Comparison of ENCODE assay signal across 22 cellular contexts in genomic region chr11:118042791-118043190, GRCh38. TPM values are rescaled to one million over a fixed set of nuclear protein-coding genes. Genes with fewer than 3 reads are reported as not detected.
DNase-seq lines count a peak whose midpoint lies in the region; ATAC-seq lines count a peak whose summit lies in the region.
"Had no signal": no experiment of that assay in that cellular context is flagged by ENCODE, and none has a peak within 500 bp of the region (broad histone marks: within the 10 kb centered on the region; RNA-seq: fewer than 3 reads in every experiment).

No MANE protein-coding gene starts in this region.

- H3K27me3 ChIP-seq in CD4-positive, CD25-positive, alpha-beta regulatory T cell (ENCODE audit: control insufficient read depth, insufficient read depth, low read length): no peaks in the 10 kb centered on the region
- H3K27me3 ChIP-seq in CD4-positive, alpha-beta memory T cell (ENCODE audit: insufficient read depth, low read length): no peaks in the 10 kb centered on the region
- no peaks in the 10 kb centered on the region for H3K27me3 ChIP-seq in effector memory CD4-positive, alpha-beta T cell (replicated peaks; ENCODE audit: control insufficient read depth, insufficient read depth, low read length, poor library complexity, severe bottlenecking)
- H3K27me3 ChIP-seq: gastrocnemius medialis had no signal

- no peaks in the 10 kb centered on the region for H3K27me3 Mint-ChIP-seq in CD4-positive, CD25-positive, alpha-beta regulatory T cell
- no peaks in the 10 kb centered on the region for H3K27me3 Mint-ChIP-seq in CD4-positive, alpha-beta memory T cell
- no peaks in the 10 kb centered on the region for H3K27me3 Mint-ChIP-seq in activated CD4-positive, alpha-beta memory T cell treated with anti-CD3 and anti-CD28 coated beads for 36 hours
- H3K27me3 Mint-ChIP-seq: IgD-negative memory B cell had no signal

- H3K9me3 ChIP-seq in CD4-positive, CD25-positive, alpha-beta regulatory T cell (ENCODE audit: control insufficient read depth in 2 of 2, low read length in 2 of 2): no peaks in the 10 kb centered on the region
- H3K9me3 ChIP-seq in CD4-positive, alpha-beta memory T cell (ENCODE audit: control insufficient read depth in 1 of 2, low read length in 2 of 2): no peaks in the 10 kb centered on the region
- H3K9me3 ChIP-seq in effector memory CD4-positive, alpha-beta T cell (ENCODE audit: control insufficient read depth, low read length): no peaks in the 10 kb centered on the region
- H3K9me3 ChIP-seq: gastrocnemius medialis, mucosa of descending colon, psoas muscle, thoracic aorta had no signal

- H3K4me3 Mint-ChIP-seq in CD4-positive, CD25-positive, alpha-beta regulatory T cell: peak overlapping the region; percentile 39 to 78 (median 55)
- peak overlapping the region in 7 of 8 donors; percentile 10 to 68 (median 60) for H3K4me3 Mint-ChIP-seq in CD4-positive, alpha-beta memory T cell
- H3K4me3 Mint-ChIP-seq in activated CD4-positive, alpha-beta memory T cell treated with anti-CD3 and anti-CD28 coated beads for 36 hours: peak overlapping the region; percentile 11
- H3K4me3 Mint-ChIP-seq: IgD-negative memory B cell had no signal

- H3K4me1 Mint-ChIP-seq in CD4-positive, CD25-positive, alpha-beta regulatory T cell: peaks cover 43 to 90% (median 69%) of the 10 kb centered on the region in 4 donors
- peaks cover 52 to 87% (median 70%) of the 10 kb centered on the region in 4 donors for H3K4me1 Mint-ChIP-seq in CD4-positive, alpha-beta memory T cell
- H3K4me1 Mint-ChIP-seq in activated CD4-positive, alpha-beta memory T cell treated with anti-CD3 and anti-CD28 coated beads for 36 hours (ENCODE audit: low read depth): peaks cover 74% of the 10 kb centered on the region

- peak overlapping the region; percentile 67 to 82 (median 82) for H3K27ac Mint-ChIP-seq in CD4-positive, CD25-positive, alpha-beta regulatory T cell
- peak overlapping the region; percentile 88 to 99 (median 90) for H3K27ac Mint-ChIP-seq in CD4-positive, alpha-beta memory T cell
- H3K27ac Mint-ChIP-seq in activated CD4-positive, alpha-beta memory T cell treated with anti-CD3 and anti-CD28 coated beads for 36 hours: peak overlapping the region; percentile 74

- CTCF ChIA-PET in CD4-positive, alpha-beta memory T cell (lab: Charles Lee; ENCODE audit: partially characterized antibody): interaction anchor here (0.9 to 8.0 kb wide), 5 partner anchors 9 to 228 kb away, joined by 3 to 56 read pairs (median 21); no protein-coding TSS in a partner anchor
- CTCF ChIA-PET in activated CD4-positive, alpha-beta memory T cell treated with anti-CD3 and anti-CD28 coated beads for 36 hours (lab: Charles Lee): interaction anchor here (1.3 to 3.1 kb wide), 2 partner anchors 10 to 96 kb away, joined by 10 to 12 read pairs; no protein-coding TSS in a partner anchor

- peak in 1 of 3 donors; percentile 44 for DNase-seq in CD4-positive, CD25-positive, alpha-beta regulatory T cell
- no peak for DNase-seq in CD4-positive, alpha-beta memory T cell
- no peak for DNase-seq in activated CD4-positive, alpha-beta memory T cell treated with anti-CD3 and anti-CD28 coated beads for 36 hours
- DNase-seq in effector memory CD4-positive, alpha-beta T cell: no peak
- no peak for DNase-seq in DMS53 treated with DMSO at 0.1 percent for 48 hours (lab: John Stamatoyannopoulos, UW; ENCODE audit: unreplicated experiment)
- DNase-seq: activated CD8-positive, alpha-beta memory T cell treated with anti-CD3 and anti-CD28 coated beads, Interleukin-2, amount 50 U/mL, for 4 hours; DMS79 treated with DMSO at 0.1 percent for 48 hours; gastrocnemius medialis; hippocampal formation; left ventricle myocardium superior; mucosa of descending colon; NCI-H2171; NCI-H524 treated with DMSO at 0.1 percent for 48 hours; psoas muscle had no signal

- H3K27ac ChIP-seq in CD4-positive, CD25-positive, alpha-beta regulatory T cell (ENCODE audit: insufficient read depth, low read length, poor library complexity, severe bottlenecking): peak overlapping the region; percentile 54
- H3K27ac ChIP-seq in CD4-positive, alpha-beta memory T cell (ENCODE audit: low read depth, low read length): no peak overlapping the region
- H3K27ac ChIP-seq in effector memory CD4-positive, alpha-beta T cell (ENCODE audit: insufficient read depth, low read length, poor library complexity, severe bottlenecking): peak overlapping the region; percentile 51
- H3K27ac ChIP-seq: gastrocnemius medialis, psoas muscle, SK-N-MC, thoracic aorta had no signal

- H3K4me3 ChIP-seq in CD4-positive, CD25-positive, alpha-beta regulatory T cell (ENCODE audit: low read depth, low read length): peak overlapping the region; percentile 38
- no peak overlapping the region for H3K4me3 ChIP-seq in CD4-positive, alpha-beta memory T cell (ENCODE audit: low read length in 2 of 2)
- no peak overlapping the region for H3K4me3 ChIP-seq in effector memory CD4-positive, alpha-beta T cell (ENCODE audit: insufficient read depth, low read depth, low read length, poor library complexity, severe bottlenecking)
- H3K4me3 ChIP-seq: gastrocnemius medialis, mucosa of descending colon, psoas muscle, SK-N-MC, thoracic aorta had no signal

- POLR2A ChIA-PET in CD4-positive, alpha-beta memory T cell (lab: Charles Lee; ENCODE audit: partially characterized antibody): interaction anchor here (2.0 to 20.3 kb wide), 3 partner anchors 9 to 92 kb away, joined by 7 to 1775 read pairs (median 22); partner anchors contain the start of gene IL10RA
- POLR2A ChIA-PET in activated CD4-positive, alpha-beta memory T cell treated with anti-CD3 and anti-CD28 coated beads for 36 hours (lab: Charles Lee): interaction anchor here (1.3 to 1.6 kb wide), 2 partner anchors 28 to 40 kb away, joined by 3 to 5 read pairs; no protein-coding TSS in a partner anchor

- H3K9me3 Mint-ChIP-seq in CD4-positive, CD25-positive, alpha-beta regulatory T cell: peaks cover 0 to 1% (median 0%) of the 10 kb centered on the region in 7 donors
- H3K9me3 Mint-ChIP-seq in CD4-positive, alpha-beta memory T cell: peaks cover 0 to 2% (median 0%) of the 10 kb centered on the region in 8 donors
- H3K9me3 Mint-ChIP-seq in activated CD4-positive, alpha-beta memory T cell treated with anti-CD3 and anti-CD28 coated beads for 36 hours: no peaks in the 10 kb centered on the region
- H3K9me3 Mint-ChIP-seq: IgD-negative memory B cell had no signal

- ATAC-seq in CD4-positive, CD25-positive, alpha-beta regulatory T cell (ENCODE audit: low read depth in 2 of 2): no peak
- ATAC-seq in GM18520 (IDR thresholded peaks at IDR 0.05; ENCODE audit: unreplicated experiment): no peak
- no peak for ATAC-seq in GM21529 (IDR thresholded peaks at IDR 0.05; ENCODE audit: unreplicated experiment)
- ATAC-seq: gastrocnemius medialis, HCT116, left ventricle myocardium superior, mucosa of descending colon, psoas muscle had no signal

- no peaks in the 10 kb centered on the region for H3K36me3 Mint-ChIP-seq in CD4-positive, CD25-positive, alpha-beta regulatory T cell
- peaks cover 0 to 5% of the 10 kb centered on the region in 2 donors for H3K36me3 Mint-ChIP-seq in CD4-positive, alpha-beta memory T cell
- no peaks in the 10 kb centered on the region for H3K36me3 Mint-ChIP-seq in activated CD4-positive, alpha-beta memory T cell treated with anti-CD3 and anti-CD28 coated beads for 36 hours

- no peaks in the 10 kb centered on the region for H3K36me3 ChIP-seq in CD4-positive, CD25-positive, alpha-beta regulatory T cell (ENCODE audit: control insufficient read depth, insufficient read depth, low read length)
- no peaks in the 10 kb centered on the region for H3K36me3 ChIP-seq in CD4-positive, alpha-beta memory T cell (ENCODE audit: insufficient read depth, low read length)
- H3K36me3 ChIP-seq in effector memory CD4-positive, alpha-beta T cell (ENCODE audit: control insufficient read depth, insufficient read depth, low read length): no peaks in the 10 kb centered on the region
- H3K36me3 ChIP-seq: gastrocnemius medialis, thoracic aorta had no signal

- peaks cover 59% of the 10 kb centered on the region for H3K4me1 ChIP-seq in CD4-positive, CD25-positive, alpha-beta regulatory T cell (ENCODE audit: control insufficient read depth, insufficient read depth, low read length, poor library complexity, severe bottlenecking)
- peaks cover 74% of the 10 kb centered on the region for H3K4me1 ChIP-seq in CD4-positive, alpha-beta memory T cell (ENCODE audit: insufficient read depth, low read length)
- H3K4me1 ChIP-seq in effector memory CD4-positive, alpha-beta T cell (ENCODE audit: control insufficient read depth, insufficient read depth, low read length, poor library complexity, severe bottlenecking): peaks cover 56% of the 10 kb centered on the region
- H3K4me1 ChIP-seq: gastrocnemius medialis, psoas muscle had no signal

- intact Hi-C loops in CD4-positive, alpha-beta memory T cell (cut with micrococcal nuclease): no loop called here
- intact Hi-C loops in activated CD4-positive, alpha-beta memory T cell treated with anti-CD3 and anti-CD28 coated beads for 36 hours (cut with micrococcal nuclease): no loop called here

RNA-seq across cellular contexts. Expression of gene TMPRSS4, which starts 34.1 kb away (rescaled TPM):
- total RNA-seq in CD4-positive, CD25-positive, alpha-beta regulatory T cell: not detected
- polyA plus RNA-seq in CD4-positive, CD25-positive, alpha-beta regulatory T cell: not detected
- total RNA-seq in CD4-positive, alpha-beta memory T cell: under 1 TPM in 1 of 2 experiments, not detected in 1; 0.33 TPM
- polyA plus RNA-seq in CD4-positive, alpha-beta memory T cell: not detected
- total RNA-seq in activated CD4-positive, alpha-beta memory T cell treated with anti-CD3 and anti-CD28 coated beads for 36 hours: not detected
- total RNA-seq: chondrocyte, left ventricle myocardium superior, RPMI7951 had no signal
- polyA plus RNA-seq: IgD-negative memory B cell had no signal

RNA-seq across cellular contexts. Expression of gene SMIM35, which starts 44.0 kb away (rescaled TPM):
- 1.2 TPM for total RNA-seq in CD4-positive, CD25-positive, alpha-beta regulatory T cell
- polyA plus RNA-seq in CD4-positive, CD25-positive, alpha-beta regulatory T cell: 1 to 10 TPM in 2 of 4 donors, under 1 TPM in 2; 0.90 to 1.9 (median 1.3) TPM
- under 1 TPM; 0.44 to 0.55 TPM for total RNA-seq in CD4-positive, alpha-beta memory T cell
- under 1 TPM; 0.21 to 0.76 TPM for polyA plus RNA-seq in CD4-positive, alpha-beta memory T cell
- total RNA-seq in activated CD4-positive, alpha-beta memory T cell treated with anti-CD3 and anti-CD28 coated beads for 36 hours: under 1 TPM; 0.22 to 0.40 TPM
- total RNA-seq: chondrocyte, gastrocnemius medialis, left ventricle myocardium superior, mucosa of descending colon, RPMI7951, thoracic aorta had no signal
- polyA plus RNA-seq: psoas muscle had no signal

RNA-seq across cellular contexts. Expression of gene IL10RA, which starts 56.6 kb away (rescaled TPM):
- total RNA-seq in CD4-positive, CD25-positive, alpha-beta regulatory T cell: 661 TPM
- polyA plus RNA-seq in CD4-positive, CD25-positive, alpha-beta regulatory T cell: 100 to 1,000 TPM; 572 to 666 (median 631) TPM
- 100 to 1,000 TPM; 398 to 406 TPM for total RNA-seq in CD4-positive, alpha-beta memory T cell
- 100 to 1,000 TPM; 362 to 468 TPM for polyA plus RNA-seq in CD4-positive, alpha-beta memory T cell
- 100 to 1,000 TPM; 114 to 117 TPM for total RNA-seq in activated CD4-positive, alpha-beta memory T cell treated with anti-CD3 and anti-CD28 coated beads for 36 hours
